ENCODE assay signal across 8 cellular contexts in the genomic region with DNA sequence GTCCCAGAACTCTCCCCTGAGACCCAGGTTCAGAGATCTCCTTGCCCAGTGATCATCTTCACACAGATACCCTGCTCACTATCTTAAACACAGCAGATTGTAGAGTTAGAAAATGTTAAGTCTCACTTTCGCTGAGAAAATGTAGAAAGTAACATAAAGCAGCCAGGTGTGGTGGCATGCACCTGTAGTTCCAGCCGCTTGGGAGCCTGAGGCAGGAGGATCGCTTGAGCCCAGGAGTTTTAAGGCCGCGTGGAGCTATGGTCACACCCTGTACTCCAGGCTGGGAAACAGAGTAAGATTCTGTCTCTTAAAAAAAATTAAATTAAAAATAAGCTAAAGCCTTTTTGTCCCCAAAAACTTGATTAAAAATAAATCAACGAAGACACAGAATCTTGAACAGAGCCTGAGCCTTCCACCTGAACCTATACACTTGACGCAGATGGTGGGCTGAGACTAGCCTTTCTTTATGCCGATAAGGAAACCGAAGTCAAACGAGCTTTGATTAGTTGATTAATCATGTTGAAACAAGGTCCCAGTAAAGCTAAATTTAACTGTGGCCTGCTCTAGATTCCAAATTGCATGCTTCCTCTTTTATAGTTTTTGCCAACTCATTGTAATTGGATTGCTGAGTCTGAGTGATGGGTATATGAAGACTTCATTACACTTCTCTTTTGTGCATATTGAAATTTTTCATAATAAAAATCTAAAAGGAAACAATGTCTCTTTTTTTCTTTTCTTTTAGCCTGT. TPM values are rescaled to one million over a fixed set of nuclear protein-coding genes. Genes with fewer than 3 reads are reported as not detected.
DNase-seq lines count a peak whose midpoint lies in the region; ATAC-seq and TF ChIP-seq lines count a peak whose summit lies in the region.

No MANE protein-coding gene starts in this region.

- H3K4me3 ChIP-seq in tibial nerve (no peak overlapping the region), sigmoid colon (no peak overlapping the region)

- intact Hi-C loops in activated CD4-positive, alpha-beta T cell treated with anti-CD3 and anti-CD28 coated beads for 36 hours (cut with DNase I, micrococcal nuclease) = loop anchor here (1.0 to 2.0 kb wide), 3 partner anchors 25 to 31 kb away; a partner anchor contains a TSS
- intact Hi-C loops in natural killer cell (cut with micrococcal nuclease) = no loop called here
- intact Hi-C loops in sigmoid colon (cut with DNase I) = no loop called here

- no peaks in the 10 kb centered on the region for H3K9me3 ChIP-seq in tibial nerve
- no peaks in the 10 kb centered on the region for H3K9me3 ChIP-seq in sigmoid colon

- TF ChIP-seq EP300 in tibial nerve (IDR thresholded peaks at IDR 0.05) (no peak), sigmoid colon (IDR thresholded peaks at IDR 0.05) (no peak)

- no peaks in the 10 kb centered on the region for H3K36me3 ChIP-seq in tibial nerve
- H3K36me3 ChIP-seq in sigmoid colon = no peaks in the 10 kb centered on the region

- H3K27ac Mint-ChIP-seq in activated CD4-positive, alpha-beta T cell treated with anti-CD3 and anti-CD28 coated beads for 36 hours = peak overlapping the region; percentile 90
- no peak overlapping the region for H3K27ac Mint-ChIP-seq in natural killer cell

- no peaks in the 10 kb centered on the region for H3K36me3 Mint-ChIP-seq in activated CD4-positive, alpha-beta T cell treated with anti-CD3 and anti-CD28 coated beads for 36 hours (ENCODE audit: low read depth)
- no peaks in the 10 kb centered on the region for H3K36me3 Mint-ChIP-seq in natural killer cell

- no peak overlapping the region for H3K4me3 Mint-ChIP-seq in activated CD4-positive, alpha-beta T cell treated with anti-CD3 and anti-CD28 coated beads for 36 hours
- no peak overlapping the region for H3K4me3 Mint-ChIP-seq in natural killer cell

- no peak for DNase-seq in activated CD4-positive, alpha-beta T cell treated with anti-CD3 and anti-CD28 coated beads for 36 hours
- DNase-seq in activated CD4-positive, alpha-beta T cell treated with anti-CD3 and anti-CD28 coated beads, Interleukin-2, amount 50 U/mL, for 1 hour = no peak
- DNase-seq in NOMO-1 treated with DMSO at 0.1 percent for 48 hours (lab: John Stamatoyannopoulos, UW; ENCODE audit: unreplicated experiment) (peak; percentile 91), natural killer cell (no peak), NCI-H128 (lab: John Stamatoyannopoulos, UW; ENCODE audit: unreplicated experiment) (no peak), tibial nerve (ENCODE audit: low spot score in 2 of 2) (no peak), sigmoid colon (no peak)

- POLR2A ChIA-PET in activated CD4-positive, alpha-beta T cell treated with anti-CD3 and anti-CD28 coated beads for 36 hours (lab: Charles Lee) = no interaction called here

- peaks cover 6% of the 10 kb centered on the region for H3K27me3 Mint-ChIP-seq in activated CD4-positive, alpha-beta T cell treated with anti-CD3 and anti-CD28 coated beads for 36 hours
- H3K27me3 Mint-ChIP-seq in natural killer cell (ENCODE audit: low read depth in 2 of 2) = peaks cover 0 to 8% of the 10 kb centered on the region in 2 donors

- peaks cover 0 to 8% (median 4%) of the 10 kb centered on the region in 4 donors for H3K4me1 ChIP-seq in tibial nerve
- H3K4me1 ChIP-seq in sigmoid colon = no peaks in the 10 kb centered on the region

- peak; percentile 8 for ATAC-seq in activated CD4-positive, alpha-beta T cell treated with anti-CD3 and anti-CD28 coated beads for 36 hours
- peak; percentile 14 for ATAC-seq in HG02870 (IDR thresholded peaks at IDR 0.05; ENCODE audit: unreplicated experiment)
- ATAC-seq in natural killer cell = peak in 2 of 3 donors; percentile 10 to 37

- 83 to 88% methylated on average over 10 of the region's 10 CpGs for WGBS in tibial nerve, 2 donors
- WGBS in sigmoid colon, 2 donors = 77 to 91% methylated on average over 10 of the region's 10 CpGs

- no peak for TF ChIP-seq POLR2A in tibial nerve (IDR thresholded peaks at IDR 0.05)
- no peak for TF ChIP-seq POLR2A in sigmoid colon (IDR thresholded peaks at IDR 0.05)

- no peaks in the 10 kb centered on the region for H3K9me3 Mint-ChIP-seq in activated CD4-positive, alpha-beta T cell treated with anti-CD3 and anti-CD28 coated beads for 36 hours (ENCODE audit: low read depth)
- H3K9me3 Mint-ChIP-seq in natural killer cell = no peaks in the 10 kb centered on the region

- H3K27ac ChIP-seq in tibial nerve (no peak overlapping the region), sigmoid colon (no peak overlapping the region)

- H3K4me1 Mint-ChIP-seq in activated CD4-positive, alpha-beta T cell treated with anti-CD3 and anti-CD28 coated beads for 36 hours = peaks cover 35% of the 10 kb centered on the region
- H3K4me1 Mint-ChIP-seq in natural killer cell = peaks cover 8 to 9% of the 10 kb centered on the region in 2 donors

- CTCF ChIA-PET in activated CD4-positive, alpha-beta T cell treated with anti-CD3 and anti-CD28 coated beads for 36 hours (lab: Charles Lee) = interaction anchor here (0.5 to 1.9 kb wide), 8 partner anchors 9 to 247 kb away, joined by 3 to 8 read pairs (median 3); a partner anchor contains a TSS

- H3K27me3 ChIP-seq in tibial nerve (no peaks in the 10 kb centered on the region), sigmoid colon (no peaks in the 10 kb centered on the region)

- no peak for TF ChIP-seq CTCF in natural killer cell (IDR thresholded peaks at IDR 0.05)
- no peak for TF ChIP-seq CTCF in tibial nerve (IDR thresholded peaks at IDR 0.05)
- no peak for TF ChIP-seq CTCF in sigmoid colon (IDR thresholded peaks at IDR 0.05)

RNA-seq across cellular contexts. Expression of a gene that starts 31.3 kb away (rescaled TPM):
- total RNA-seq in activated CD4-positive, alpha-beta T cell treated with anti-CD3 and anti-CD28 coated beads for 36 hours = 10 to 100 TPM; 59.5 to 73.7 TPM
- 10 to 100 TPM in 2 of 3 donors, 1 to 10 TPM in 1; 9.9 to 15.9 (median 14.1) TPM for total RNA-seq in natural killer cell
- total RNA-seq in tibial nerve = 1 to 10 TPM in 2 of 4 donors, under 1 TPM in 2; 0.66 to 9.6 (median 1.0) TPM
- under 1 TPM in 3 of 4 donors, not detected in 1; 0.54 to 0.99 (median 0.71) TPM for total RNA-seq in sigmoid colon
- polyA plus RNA-seq in sigmoid colon = 1 to 10 TPM in 2 of 3 donors, under 1 TPM in 1; 0.60 to 6.2 (median 3.0) TPM

Comparison
In these comparisons a context has a peak if more than half of its experiments do, and no peak if none do; other contexts are left out.
1. intact Hi-C loops: an anchor here in activated CD4-positive, alpha-beta T cell treated with anti-CD3 and anti-CD28 coated beads for 36 hours (1.0 to 2.0 kb wide); none called in natural killer cell and sigmoid colon.